Comparison of ENCODE assay signal across 8 cellular contexts in genomic region chr4:176293660-176294059, GRCh38. TPM values are rescaled to one million over a fixed set of nuclear protein-coding genes. Genes with fewer than 3 reads are reported as not detected.
"Had no signal": no experiment of that assay in that cellular context is flagged by ENCODE, and none has a peak within 500 bp of the region (broad histone marks: within the 10 kb centered on the region; RNA-seq: fewer than 3 reads in every experiment).

No MANE protein-coding gene starts in this region.

- H3K4me2 ChIP-seq: GM23338, KMS-11 had no signal

- H3K9ac ChIP-seq: KMS-11 had no signal

- FAIRE-seq: H1, H54 had no signal

- H3K27ac ChIP-seq: KMS-11 had no signal

- H3K4me3 ChIP-seq: GM23338 had no signal

- DNase-seq: H9, HCEC 1CT, KBM-7 had no signal

- H2AFZ ChIP-seq: GM23338 had no signal

- ATAC-seq: GM23338 had no signal

RNA-seq across cellular contexts. Expression of gene ASB5, which starts 24.6 kb away (rescaled TPM):
- total RNA-seq: GM23338, H1, H9, HT-29 had no signal
- polyA plus RNA-seq: GM23338 had no signal
